1 cellular context compared by ENCODE assay signal in genomic region chr16:70135796-70136195, GRCh38. TPM values are rescaled to one million over a fixed set of nuclear protein-coding genes. Genes with fewer than 3 reads are reported as not detected.
"Had no signal": no experiment of that assay in that cellular context is flagged by ENCODE, and none has a peak within 500 bp of the region (broad histone marks: within the 10 kb centered on the region; RNA-seq: fewer than 3 reads in every experiment).

No MANE protein-coding gene starts in this region.

RNA-seq across cellular contexts. Expression of gene CLEC18C, which starts 37.8 kb away (rescaled TPM):
- total RNA-seq: G401 had no signal
